9 cellular contexts compared by ENCODE assay signal in the genomic region with DNA sequence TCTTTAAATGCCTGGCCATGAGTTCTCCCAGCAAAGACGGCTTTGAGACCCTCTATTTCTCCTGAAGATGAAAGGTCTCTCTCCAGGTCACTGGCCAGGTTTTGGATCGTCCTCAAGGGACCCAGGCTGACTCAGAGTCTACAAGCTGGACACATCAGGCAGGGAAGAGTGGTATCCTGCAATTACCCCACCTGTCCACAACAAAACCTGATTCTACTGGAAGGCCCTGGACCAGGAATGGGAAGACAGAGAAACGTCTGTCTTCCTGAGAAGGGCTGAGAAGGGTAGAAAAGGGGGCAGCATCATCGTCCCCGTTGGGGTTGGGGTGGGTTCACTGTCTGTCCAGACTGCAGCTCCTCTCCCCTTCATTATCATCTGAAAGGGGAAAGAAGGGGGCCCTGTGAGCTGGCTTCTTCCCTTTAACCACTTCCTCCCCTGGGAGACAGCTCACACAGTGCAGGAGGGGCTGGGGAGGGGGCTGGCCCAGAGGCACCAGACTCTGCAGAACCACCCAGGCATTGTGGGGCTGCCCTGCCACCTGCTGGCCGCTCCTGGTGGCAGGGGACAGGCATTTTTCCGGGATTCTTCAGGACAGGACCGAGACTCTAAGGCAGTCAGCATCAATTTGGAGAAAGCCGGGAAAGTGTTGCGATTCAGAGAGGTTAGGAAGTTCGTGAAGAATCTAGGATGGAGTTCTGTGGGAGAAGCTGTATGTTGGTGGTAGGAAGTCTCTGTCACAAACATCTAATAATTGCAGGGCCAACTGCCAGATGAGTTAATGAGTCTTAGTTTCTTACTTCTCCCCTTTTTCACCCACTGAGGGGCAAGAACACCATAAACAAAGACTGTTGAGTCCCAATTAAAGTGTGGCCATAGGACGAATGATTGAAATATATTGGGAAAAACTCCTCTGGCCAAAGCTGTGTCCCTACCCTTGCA. TPM values are rescaled to one million over a fixed set of nuclear protein-coding genes. Genes with fewer than 3 reads are reported as not detected.
DNase-seq lines count a peak whose midpoint lies in the region; ATAC-seq, FAIRE-seq and TF ChIP-seq lines count a peak whose summit lies in the region.
"Had no signal": no experiment of that assay in that cellular context is flagged by ENCODE, and none has a peak within 500 bp of the region (broad histone marks: within the 10 kb centered on the region; RNA-seq: fewer than 3 reads in every experiment).

No MANE protein-coding gene starts in this region.

- H3K4me3 ChIP-seq in CD4-positive, alpha-beta memory T cell (ENCODE audit: low read length in 2 of 2) = no peak overlapping the region
- H3K4me3 ChIP-seq in coronary artery = no peak overlapping the region

- H3K27me3 Mint-ChIP-seq in CD4-positive, alpha-beta memory T cell = peaks cover 2% of the 10 kb centered on the region in 2 donors

- H3K4me1 Mint-ChIP-seq in CD4-positive, alpha-beta memory T cell = peaks cover 0 to 2% (median 0%) of the 10 kb centered on the region in 4 donors

- FAIRE-seq in GM12891 (lab: Jason Lieb, UNC) = no peak

- intact Hi-C loops in CD4-positive, alpha-beta memory T cell (cut with micrococcal nuclease) = loop anchor here (10.0 kb wide), 2 partner anchors 896 to 1026 kb away; no protein-coding TSS in a partner anchor

- CTCF ChIA-PET in CD4-positive, alpha-beta memory T cell (lab: Charles Lee; ENCODE audit: partially characterized antibody) = interaction anchor here (2.2 kb wide), 1 partner anchor 472 kb away, joined by 8 read pairs; no protein-coding TSS in a partner anchor

- ATAC-seq in left lobe of liver (peak; percentile 93), HG03469 (IDR thresholded peaks at IDR 0.05; ENCODE audit: unreplicated experiment) (no peak)

- peak; percentile 87 for TF ChIP-seq CTCF in coronary artery (IDR thresholded peaks at IDR 0.05)

- no peak for TF ChIP-seq POLR2A in GM12891 (IDR thresholded peaks at IDR 0.05; ENCODE audit: low read depth, low read length)

- H3K27ac Mint-ChIP-seq in CD4-positive, alpha-beta memory T cell = no peak overlapping the region

- H3K27me3 ChIP-seq in CD4-positive, alpha-beta memory T cell (ENCODE audit: insufficient read depth, low read length) = no peaks in the 10 kb centered on the region
- H3K27me3 ChIP-seq: neutrophil had no signal

- H3K4me3 Mint-ChIP-seq in CD4-positive, alpha-beta memory T cell = no peak overlapping the region

- peaks cover 0 to 17% (median 3%) of the 10 kb centered on the region in 8 donors for H3K9me3 Mint-ChIP-seq in CD4-positive, alpha-beta memory T cell

- H3K27ac ChIP-seq in CD4-positive, alpha-beta memory T cell (ENCODE audit: low read depth, low read length) = no peak overlapping the region
- no peak overlapping the region for H3K27ac ChIP-seq in coronary artery
- H3K27ac ChIP-seq: neutrophil had no signal

- H3K4me1 ChIP-seq in CD4-positive, alpha-beta memory T cell (ENCODE audit: insufficient read depth, low read length) = no peaks in the 10 kb centered on the region

- H3K9me3 ChIP-seq in CD4-positive, alpha-beta memory T cell (ENCODE audit: control insufficient read depth in 1 of 2, low read length in 2 of 2) = no peaks in the 10 kb centered on the region
- H3K9me3 ChIP-seq: neutrophil had no signal

- H3K36me3 ChIP-seq in CD4-positive, alpha-beta memory T cell (ENCODE audit: insufficient read depth, low read length) = no peaks in the 10 kb centered on the region
- H3K36me3 ChIP-seq: neutrophil had no signal

- POLR2A ChIA-PET in CD4-positive, alpha-beta memory T cell (lab: Charles Lee; ENCODE audit: partially characterized antibody) = no interaction called here

- H3K36me3 Mint-ChIP-seq in CD4-positive, alpha-beta memory T cell = no peaks in the 10 kb centered on the region

- peak in 4 of 5 donors; percentile 4 to 12 (median 9) for DNase-seq in CD4-positive, alpha-beta memory T cell
- peak; percentile 28 for DNase-seq in HT-29 (ENCODE audit: low spot score)
- DNase-seq in SW480 (ENCODE audit: low spot score) = peak; percentile 27
- DNase-seq in coronary artery (ENCODE audit: low spot score) = no peak
- DNase-seq in left lobe of liver (ENCODE audit: low spot score) = peak; percentile 58
- DNase-seq in stimulated activated CD8-positive, alpha-beta memory T cell treated with anti-CD3 and anti-CD28 coated beads, Interleukin-4, amount 100 ng/mL, for 48 hours = peak; percentile 53
- no peak for DNase-seq in GM12891 (ENCODE audit: insufficient read length, low spot score)

TF ChIP-seq in GM12891, 5 proteins besides CTCF, POLR2A, EP300 and RAD21:
- no peak for TF ChIP-seq TAF1 (IDR thresholded peaks at IDR 0.05; ENCODE audit: low read depth, low read length)

RNA-seq across cellular contexts. Expression of a gene that starts 57.6 kb away (rescaled TPM):
- not detected for total RNA-seq in CD4-positive, alpha-beta memory T cell
- polyA plus RNA-seq in CD4-positive, alpha-beta memory T cell = not detected
- not detected in 2 replicates for total RNA-seq in HT-29 (2014; rRNA removed; shearing (Covaris generic))
- 0.75 TPM for total RNA-seq in left lobe of liver
- polyA plus RNA-seq in GM12891 (2012; ENCODE audit: low read depth, missing spikeins) = not detected

Comparison
In these comparisons a context has a peak if more than half of its experiments do, and no peak if none do; other contexts are left out.
1. DNase-seq: peak in CD4-positive, alpha-beta memory T cell (4 of 5), HT-29 (single experiment), SW480 (single experiment), left lobe of liver (single experiment) and stimulated activated CD8-positive, alpha-beta memory T cell treated with anti-CD3 and anti-CD28 coated beads, Interleukin-4, amount 100 ng/mL, for 48 hours (single experiment); none in coronary artery (single experiment) and GM12891 (single experiment).